22 cellular contexts compared by ENCODE assay signal in the genomic region with DNA sequence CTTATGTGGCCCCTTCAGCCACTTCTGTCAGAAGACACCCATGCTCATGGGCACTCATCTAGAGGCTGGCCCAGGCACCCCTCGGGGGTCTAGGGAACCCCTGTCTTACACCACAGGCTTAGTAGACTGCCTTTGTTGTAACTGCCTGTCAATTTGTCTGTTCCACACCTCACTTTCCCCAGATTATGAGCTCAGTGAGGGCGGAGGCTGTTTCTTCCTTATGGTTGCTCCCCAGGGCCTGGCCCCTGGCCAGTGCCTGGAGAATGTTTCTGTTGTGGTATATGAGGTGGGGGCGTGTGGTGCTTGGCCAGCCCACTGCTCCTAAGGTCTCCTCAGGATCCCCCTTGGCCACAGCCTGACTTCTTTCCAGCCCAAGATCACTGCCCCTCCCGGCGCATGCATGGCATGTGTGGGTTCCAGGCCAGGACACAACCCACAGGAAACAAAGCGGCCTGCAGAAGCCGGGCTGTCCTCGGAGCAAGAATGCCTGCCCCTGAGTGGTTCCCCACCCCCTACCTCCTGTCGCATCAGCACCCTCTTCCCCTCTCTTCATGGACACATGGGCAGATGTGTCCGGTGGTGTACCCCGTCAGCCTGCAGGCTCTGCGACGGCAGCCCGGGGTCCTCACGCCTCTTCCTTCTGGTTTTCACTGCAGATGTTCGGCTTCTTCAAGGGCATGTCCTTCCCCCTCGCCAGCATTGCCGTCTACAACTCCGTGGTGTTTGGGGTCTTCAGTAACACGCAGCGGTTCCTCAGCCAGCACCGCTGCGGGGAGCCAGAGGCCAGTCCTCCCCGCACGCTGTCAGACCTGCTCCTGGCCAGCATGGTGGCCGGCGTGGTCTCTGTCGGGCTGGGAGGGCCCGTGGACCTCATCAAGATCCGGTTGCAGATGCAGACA. TPM values are rescaled to one million over a fixed set of nuclear protein-coding genes. Genes with fewer than 3 reads are reported as not detected.
"Had no signal": no experiment of that assay in that cellular context is flagged by ENCODE, and none has a peak within 500 bp of the region (broad histone marks: within the 10 kb centered on the region; RNA-seq: fewer than 3 reads in every experiment).

No MANE protein-coding gene starts in this region.

- H3K4me3 ChIP-seq: breast epithelium, coronary artery, right lobe of liver, stomach, thoracic aorta, upper lobe of right lung had no signal

- H3K9me3 Mint-ChIP-seq: activated CD4-positive, alpha-beta memory T cell treated with anti-CD3 and anti-CD28 coated beads, Interleukin-2, amount 10 ng/mL, durations not matched to agents 7 days and 5 days; activated naive CD4-positive, alpha-beta T cell treated with anti-CD3 and anti-CD28 coated beads, Interleukin-2, amount 50 U/mL, for 72 hours; stimulated activated effector memory CD8-positive, alpha-beta T cell treated with anti-CD3 and anti-CD28 coated beads, Interleukin-12 subunit alpha, Interleukin-12 subunit beta, amount 100 ng/mL, for 72 hours had no signal

- H3K9me3 ChIP-seq: breast epithelium, right lobe of liver, stomach, thoracic aorta, upper lobe of right lung had no signal

- H3K27me3 ChIP-seq: right lobe of liver, upper lobe of right lung had no signal

- H3K4me1 Mint-ChIP-seq: activated CD4-positive, alpha-beta memory T cell treated with anti-CD3 and anti-CD28 coated beads, Interleukin-2, amount 10 ng/mL, durations not matched to agents 7 days and 5 days; nephron progenitor cell; stimulated activated effector memory CD8-positive, alpha-beta T cell treated with anti-CD3 and anti-CD28 coated beads, Interleukin-12 subunit alpha, Interleukin-12 subunit beta, amount 100 ng/mL, for 72 hours had no signal

- H3K27ac ChIP-seq: breast epithelium, coronary artery, right lobe of liver, stomach, thoracic aorta, upper lobe of right lung had no signal

- DNase-seq: activated CD4-positive, alpha-beta memory T cell treated with anti-CD3 and anti-CD28 coated beads, Interleukin-2, amount 10 ng/mL, durations not matched to agents 7 days and 5 days; activated CD4-positive, alpha-beta T cell treated with anti-CD3 and anti-CD28 coated beads for 48 hours; activated T-cell treated with anti-CD3 and anti-CD28 coated beads for 4 hours; effector CD8-positive, alpha-beta T cell; foreskin melanocyte; nephron progenitor cell; right lobe of liver; small intestine; stimulated activated CD4-positive, alpha-beta T cell treated with anti-CD3 and anti-CD28 coated beads, Interleukin-2, amount 100 ng/mL, for 24 hours; stomach; upper lobe of right lung had no signal

- H3K27ac Mint-ChIP-seq: activated CD4-positive, alpha-beta memory T cell treated with anti-CD3 and anti-CD28 coated beads, Interleukin-2, amount 10 ng/mL, durations not matched to agents 7 days and 5 days; activated naive CD4-positive, alpha-beta T cell treated with anti-CD3 and anti-CD28 coated beads, Interleukin-2, amount 50 U/mL, for 72 hours; nephron progenitor cell; stimulated activated effector memory CD8-positive, alpha-beta T cell treated with anti-CD3 and anti-CD28 coated beads, Interleukin-12 subunit alpha, Interleukin-12 subunit beta, amount 100 ng/mL, for 72 hours had no signal

- H3K36me3 Mint-ChIP-seq: activated naive CD4-positive, alpha-beta T cell treated with anti-CD3 and anti-CD28 coated beads, Interleukin-2, amount 50 U/mL, for 72 hours; stimulated activated effector memory CD8-positive, alpha-beta T cell treated with anti-CD3 and anti-CD28 coated beads, Interleukin-12 subunit alpha, Interleukin-12 subunit beta, amount 100 ng/mL, for 72 hours had no signal

- H3K4me1 ChIP-seq: breast epithelium, right lobe of liver, stomach, upper lobe of right lung had no signal

- H3K4me3 Mint-ChIP-seq: activated CD4-positive, alpha-beta memory T cell treated with anti-CD3 and anti-CD28 coated beads, Interleukin-2, amount 10 ng/mL, durations not matched to agents 7 days and 5 days; nephron progenitor cell; stimulated activated effector memory CD8-positive, alpha-beta T cell treated with anti-CD3 and anti-CD28 coated beads, Interleukin-12 subunit alpha, Interleukin-12 subunit beta, amount 100 ng/mL, for 72 hours had no signal

- H3K36me3 ChIP-seq: breast epithelium, right lobe of liver, stomach, thoracic aorta, upper lobe of right lung had no signal

RNA-seq across cellular contexts. Expression of a gene that starts 17.7 kb away (rescaled TPM):
- total RNA-seq: activated CD4-positive, alpha-beta memory T cell treated with anti-CD3 and anti-CD28 coated beads, Interleukin-2, amount 10 ng/mL, durations not matched to agents 7 days and 5 days; activated naive CD4-positive, alpha-beta T cell treated with anti-CD3 and anti-CD28 coated beads, Interleukin-2, amount 50 U/mL, for 72 hours; astrocyte; endothelial cell of umbilical vein; kidney epithelial cell; T-helper 2 cell treated with Interferon-gamma antibody and Interleukin-4, amounts not matched to agents 100 ng/mL and 5 ng/mL, for 36 hours; upper lobe of right lung had no signal

RNA-seq across cellular contexts. Expression of a gene that starts 43.5 kb away (rescaled TPM):
- total RNA-seq: activated CD4-positive, alpha-beta memory T cell treated with anti-CD3 and anti-CD28 coated beads, Interleukin-2, amount 10 ng/mL, durations not matched to agents 7 days and 5 days; astrocyte; breast epithelium; endothelial cell of umbilical vein; esophagus mucosa; kidney epithelial cell; liver; right lobe of liver; stomach; thoracic aorta; upper lobe of right lung had no signal
